In the genomic region with DNA sequence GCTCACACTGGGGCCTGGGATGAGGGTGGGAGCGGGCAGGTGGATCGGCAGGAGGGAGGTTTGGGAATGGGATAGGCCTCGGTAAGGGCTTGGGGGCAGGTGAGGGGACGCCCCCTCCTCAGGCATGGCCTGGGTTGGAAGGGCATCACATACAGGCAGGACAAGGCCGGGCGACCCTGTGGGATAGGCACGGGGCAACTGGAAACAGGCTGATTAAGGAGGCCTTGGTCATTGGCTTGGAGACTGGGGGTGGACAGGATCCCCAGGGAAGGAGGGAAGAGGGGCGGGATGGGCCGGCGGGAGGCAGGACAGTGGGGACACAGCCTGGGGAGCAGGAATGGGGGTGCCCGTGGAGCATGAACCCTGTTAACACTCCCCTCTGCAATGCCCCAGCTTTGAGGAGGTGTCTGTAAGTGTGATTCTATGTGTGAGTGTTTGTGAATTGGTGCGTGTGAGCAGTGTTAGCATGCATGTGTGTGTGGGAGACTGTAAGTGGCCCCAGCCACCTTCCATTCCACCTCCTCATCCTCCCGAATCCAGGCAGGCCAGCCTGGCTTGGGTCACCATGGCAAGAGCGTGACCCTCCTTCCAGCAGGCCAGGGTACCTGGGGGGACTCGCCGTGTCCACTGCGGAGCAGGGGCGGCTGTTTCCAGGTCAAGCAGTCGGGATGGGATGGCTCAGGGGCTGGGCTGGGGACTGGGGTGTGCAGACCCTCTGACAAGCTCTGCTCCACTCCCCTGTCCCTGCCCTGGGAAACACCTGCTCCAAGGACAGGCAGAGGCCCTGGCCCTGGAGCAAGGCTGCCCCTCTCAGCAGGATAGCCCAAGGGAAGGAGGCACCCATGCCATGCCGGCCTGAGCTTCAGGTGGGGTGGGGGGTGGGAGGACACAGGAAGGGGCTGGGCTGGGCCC, we compare ENCODE assay signal across 21 cellular contexts. TPM values are rescaled to one million over a fixed set of nuclear protein-coding genes. Genes with fewer than 3 reads are reported as not detected.
A peak's percentile ranks its signal among the peaks of the same experiment; 100 is the strongest.
DNase-seq lines count a peak whose midpoint lies in the region; ATAC-seq and TF ChIP-seq lines count a peak whose summit lies in the region.
"Had no signal": no experiment of that assay in that cellular context is flagged by ENCODE, and none has a peak within 500 bp of the region (broad histone marks: within the 10 kb centered on the region; RNA-seq: fewer than 3 reads in every experiment).

No MANE protein-coding gene starts in this region.

- H3K27ac ChIP-seq in HEK293 (ENCODE audit: extremely low read depth, low read depth, low read length) (no peak overlapping the region), right lobe of liver (peak overlapping the region in 1 of 3 donors; percentile 61), sigmoid colon (no peak overlapping the region), mesendoderm (ENCODE audit: low read depth, low read length) (no peak overlapping the region)

- no peak overlapping the region for H3K23ac ChIP-seq in mesendoderm (ENCODE audit: low read length)

- H3K27me3 ChIP-seq in adipocyte (replicated peaks; ENCODE audit: control insufficient read depth, insufficient read depth, low read length) (no peaks in the 10 kb centered on the region), right lobe of liver (no peaks in the 10 kb centered on the region), sigmoid colon (no peaks in the 10 kb centered on the region), mesendoderm (ENCODE audit: insufficient read depth, low read length, poor library complexity) (no peaks in the 10 kb centered on the region)

- TF ChIP-seq CTCF in HEK293 (tag by site-specific recombination; IDR thresholded peaks at IDR 0.05) (no peak), right lobe of liver (IDR thresholded peaks at IDR 0.05) (no peak), sigmoid colon (IDR thresholded peaks at IDR 0.05) (no peak)

- H2BK120ac ChIP-seq in mesendoderm (ENCODE audit: low read depth, low read length): no peak overlapping the region

- DNase-seq in adipocyte (ENCODE audit: low read depth): no peak
- peak in 2 of 3 donors; percentile 25 to 56 for DNase-seq in right lobe of liver
- peak; percentile 59 for DNase-seq in sigmoid colon
- no peak for DNase-seq in mesendoderm
- DNase-seq in putamen (ENCODE audit: low spot score): no peak
- DNase-seq: activated B cell treated with CpG ODN at 0.5 μM for 24 hours; AML-193; H9; NCI-H1105 treated with DMSO at 0.1 percent for 48 hours; NCI-H526; SHP77 treated with DMSO at 0.1 percent for 48 hours; stimulated activated CD4-positive, alpha-beta T cell treated with anti-CD3 and anti-CD28 coated beads, Interleukin-4, amount 100 ng/mL, for 1 hour; substantia nigra; T-helper 2 cell had no signal

- H4K5ac ChIP-seq in mesendoderm (ENCODE audit: low read length): no peak overlapping the region

- TF ChIP-seq EP300 in sigmoid colon (IDR thresholded peaks at IDR 0.05): no peak

- TF ChIP-seq POLR2A in right lobe of liver (IDR thresholded peaks at IDR 0.05) (no peak), sigmoid colon (IDR thresholded peaks at IDR 0.05) (no peak)

- H3K9ac ChIP-seq in adipocyte (ENCODE audit: low read length) (peak overlapping the region; percentile 45), mesendoderm (ENCODE audit: low read length) (no peak overlapping the region)

- no peak overlapping the region for H2BK5ac ChIP-seq in mesendoderm (ENCODE audit: low read length)

- H3K56ac ChIP-seq in mesendoderm (ENCODE audit: low read length): no peak overlapping the region

- H3K18ac ChIP-seq in mesendoderm (ENCODE audit: low read length): no peak overlapping the region

- intact Hi-C loops in right lobe of liver (cut with DNase I) (no loop called here), sigmoid colon (cut with DNase I) (no loop called here)

- no peaks in the 10 kb centered on the region for H3K79me1 ChIP-seq in mesendoderm (ENCODE audit: low read length)

- H4K8ac ChIP-seq in mesendoderm (ENCODE audit: low read depth, low read length): no peak overlapping the region

- H3K4me1 ChIP-seq in HEK293 (ENCODE audit: control insufficient read depth, insufficient read depth, low read length) (peaks cover 4% of the 10 kb centered on the region; the same call in 1 of the 2 replicates), adipocyte (ENCODE audit: control insufficient read depth, insufficient read depth, low read length) (peaks cover 59% of the 10 kb centered on the region), right lobe of liver (peaks cover 3 to 43% (median 31%) of the 10 kb centered on the region in 4 donors), sigmoid colon (peaks cover 0 to 35% (median 24%) of the 10 kb centered on the region in 4 donors), mesendoderm (ENCODE audit: control insufficient read depth, low read depth, low read length) (no peaks in the 10 kb centered on the region)

- H3K9me3 ChIP-seq in HEK293 (ENCODE audit: control insufficient read depth, insufficient read depth, low read depth, low read length): no peaks in the 10 kb centered on the region
- no peaks in the 10 kb centered on the region for H3K9me3 ChIP-seq in adipocyte (ENCODE audit: control insufficient read depth, low read length)
- no peaks in the 10 kb centered on the region for H3K9me3 ChIP-seq in right lobe of liver
- H3K9me3 ChIP-seq in sigmoid colon: no peaks in the 10 kb centered on the region

- peaks cover 4% of the 10 kb centered on the region for H3K79me2 ChIP-seq in mesendoderm (ENCODE audit: control insufficient read depth, insufficient read depth, low read length)

- CTCF ChIA-PET in HEK293 (lab: Yijun Ruan, JAX): interaction anchor here (1.5 kb wide), 1 partner anchor 73 kb away, joined by 7 read pairs; no protein-coding TSS in a partner anchor

- H3K36me3 ChIP-seq in HEK293 (ENCODE audit: control insufficient read depth in 2 of 2, insufficient read depth in 1 of 2, low read length in 2 of 2) (peaks cover 0 to 8% of the 10 kb centered on the region in 2 experiments; a peak in 2 of 3 replicates), adipocyte (ENCODE audit: control insufficient read depth, insufficient read depth, low read length, severe bottlenecking) (no peaks in the 10 kb centered on the region), right lobe of liver (no peaks in the 10 kb centered on the region), sigmoid colon (no peaks in the 10 kb centered on the region), mesendoderm (ENCODE audit: control insufficient read depth, insufficient read depth, low read length) (no peaks in the 10 kb centered on the region)

- no peak overlapping the region for H3K4me2 ChIP-seq in mesendoderm (ENCODE audit: low read length)

- POLR2A ChIA-PET in HEK293 (lab: Yijun Ruan, JAX): no interaction called here

- no peak overlapping the region for H3K4ac ChIP-seq in mesendoderm (ENCODE audit: low read depth, low read length)

- WGBS in right lobe of liver (ENCODE audit: insufficient coverage, low coverage, low lambda C conversion rate, missing lambda C conversion rate): 91% methylated on average over 7 of the region's 20 CpGs
- whole genome bisulfite sequencing in sigmoid colon, 2 donors: 89 to 91% methylated on average over 20 of the region's 20 CpGs
- WGBS in mesendoderm (ENCODE audit: extremely low coverage, insufficient coverage, low lambda C conversion rate): no CpG with 5 or more reads among the region's 20 CpGs

- no peak for ATAC-seq in right lobe of liver
- no peak for ATAC-seq in HG03354 (IDR thresholded peaks at IDR 0.05; ENCODE audit: poor library complexity, severe bottlenecking, unreplicated experiment)
- ATAC-seq in GM21390 (IDR thresholded peaks at IDR 0.05; ENCODE audit: unreplicated experiment): no peak

- no peak overlapping the region for H2AK5ac ChIP-seq in mesendoderm (ENCODE audit: low read length)

- H2BK15ac ChIP-seq in mesendoderm (replicated peaks; ENCODE audit: low read depth): no peak overlapping the region

- H3K4me3 ChIP-seq in HEK293 (ENCODE audit: low read depth, low read length) (no peak overlapping the region), adipocyte (ENCODE audit: low read length) (peak overlapping the region; percentile 27), right lobe of liver (no peak overlapping the region), sigmoid colon (no peak overlapping the region), mesendoderm (ENCODE audit: low read length) (no peak overlapping the region)
- H3K4me3 ChIP-seq: skin epidermis had no signal

TF ChIP-seq in HEK293, 187 proteins besides CTCF, POLR2A, EP300 and RAD21:
- peak; percentile 60 for TF ChIP-seq EGR2 (tag by site-specific recombination; IDR thresholded peaks at IDR 0.05; ENCODE audit: low read depth)
- peak; percentile 70 for TF ChIP-seq ZFHX2 (tag by site-specific recombination; conservative IDR thresholded peaks at IDR 0.05)
- TF ChIP-seq MEIS1 (CRISPR knock-in tag; IDR thresholded peaks at IDR 0.05; ENCODE audit: borderline replicate concordance): no peak
- no peak for TF ChIP-seq ZNF426 (tag by site-specific recombination; IDR thresholded peaks at IDR 0.05)
- TF ChIP-seq BCL11B (tag by site-specific recombination; IDR thresholded peaks at IDR 0.05; ENCODE audit: low read depth): 0 out of 2 replicates have a peak, but pooled peaks have one; percentile 32
- peak; percentile 23; the same call in 1 of the 2 replicates for TF ChIP-seq GLIS2 (tag by site-specific recombination; IDR thresholded peaks at IDR 0.05)
TF ChIP-seq in HEK293: peak in this region for 4.

RNA-seq across cellular contexts. Expression of gene PIM3, which starts 3.4 kb away (rescaled TPM):
- 10 to 100 TPM; 26.7 to 64.4 (median 32.8) TPM for total RNA-seq in right lobe of liver
- 10 to 100 TPM; 26.3 to 50.0 (median 41.8) TPM for total RNA-seq in sigmoid colon
- polyA plus RNA-seq in sigmoid colon: 100 to 1,000 TPM in 1 of 3 donors, 10 to 100 TPM in 2; 34.8 to 126 (median 60.1) TPM
- polyA plus RNA-seq in mesendoderm (2013, experiment 1 of 2): 14.0 TPM
- polyA plus RNA-seq in mesendoderm (2013, experiment 2 of 2): 14.1 TPM

RNA-seq across cellular contexts. Expression of gene CRELD2, which starts 38.7 kb away (rescaled TPM):
- total RNA-seq in right lobe of liver (10 to 100 TPM; 26.0 to 56.4 (median 47.8) TPM), sigmoid colon (10 to 100 TPM; 15.5 to 26.5 (median 23.1) TPM)
- 10 to 100 TPM in 2 of 3 donors, 1 to 10 TPM in 1; 9.2 to 97.7 (median 11.4) TPM for polyA plus RNA-seq in sigmoid colon
- 18.7 TPM for polyA plus RNA-seq in mesendoderm (2013, experiment 1 of 2)
- 18.4 TPM for polyA plus RNA-seq in mesendoderm (2013, experiment 2 of 2)

RNA-seq across cellular contexts. Expression of gene ALG12, which starts 38.9 kb away (rescaled TPM):
- total RNA-seq in right lobe of liver (10 to 100 TPM; 15.1 to 19.0 (median 16.6) TPM), sigmoid colon (10 to 100 TPM; 11.4 to 23.9 (median 15.4) TPM)
- 10 to 100 TPM in 1 of 3 donors, 1 to 10 TPM in 2; 1.8 to 15.9 (median 2.1) TPM for polyA plus RNA-seq in sigmoid colon
- 11.0 TPM for polyA plus RNA-seq in mesendoderm (2013, experiment 1 of 2)
- polyA plus RNA-seq in mesendoderm (2013, experiment 2 of 2): 11.4 TPM

RNA-seq across cellular contexts. Expression of gene IL17REL, which starts 55.4 kb away (rescaled TPM):
- total RNA-seq in right lobe of liver (not detected), sigmoid colon (not detected)
- 1 to 10 TPM in 1 of 3 donors, not detected in 2; 1.6 TPM for polyA plus RNA-seq in sigmoid colon
- polyA plus RNA-seq in mesendoderm (2013, experiment 1 of 2): not detected
- polyA plus RNA-seq in mesendoderm (2013, experiment 2 of 2): not detected
- total RNA-seq: mononuclear cell, osteoblast had no signal
- polyA plus RNA-seq: keratinocyte had no signal

Comparison
In these comparisons a context has a peak if more than half of its experiments do, and no peak if none do; other contexts are left out.
1. DNase-seq: peak in right lobe of liver (2 of 3) and sigmoid colon (single experiment); none in adipocyte (single experiment), mesendoderm (single experiment) and putamen (single experiment).